1 cellular context compared by ENCODE assay signal in the genomic region with DNA sequence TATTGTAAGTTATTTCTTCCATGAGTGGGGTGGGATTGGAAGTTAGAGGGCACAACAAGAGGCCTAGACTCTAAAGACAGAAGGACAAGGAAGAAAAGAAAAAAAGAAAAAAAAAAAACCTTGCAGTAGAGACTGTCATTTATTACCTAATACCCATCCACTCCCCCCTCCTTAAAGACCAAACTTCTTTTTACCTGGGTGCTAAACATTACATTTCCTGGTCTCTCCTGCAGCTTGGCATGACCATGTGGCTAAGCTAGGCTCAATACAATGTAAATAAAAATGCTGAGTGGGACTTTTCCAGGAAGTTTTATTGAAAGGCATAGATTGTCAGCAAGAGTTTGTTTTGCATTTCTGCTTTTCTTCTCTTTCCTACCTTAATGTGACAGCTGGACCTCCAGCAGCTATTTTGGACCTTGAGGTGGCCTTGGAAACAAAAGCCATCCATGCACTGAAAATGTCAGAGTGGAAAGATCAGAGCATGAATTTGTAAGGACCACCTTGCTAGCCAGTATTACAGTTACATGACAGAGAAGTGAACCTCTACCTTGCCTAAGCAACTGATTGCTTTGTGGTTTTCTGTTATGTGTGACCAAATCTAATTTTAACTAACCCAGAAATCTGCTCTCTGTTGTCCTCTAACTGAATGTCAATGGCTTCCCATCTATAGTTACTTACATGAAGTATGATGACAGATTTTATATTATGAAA.
TF ChIP-seq lines count a peak whose summit lies in the region.

No MANE protein-coding gene starts in this region.

TF ChIP-seq in GM23338, 12 proteins besides CTCF, POLR2A, EP300 and RAD21 (continued from another document):
- TF ChIP-seq, protein P1, sequence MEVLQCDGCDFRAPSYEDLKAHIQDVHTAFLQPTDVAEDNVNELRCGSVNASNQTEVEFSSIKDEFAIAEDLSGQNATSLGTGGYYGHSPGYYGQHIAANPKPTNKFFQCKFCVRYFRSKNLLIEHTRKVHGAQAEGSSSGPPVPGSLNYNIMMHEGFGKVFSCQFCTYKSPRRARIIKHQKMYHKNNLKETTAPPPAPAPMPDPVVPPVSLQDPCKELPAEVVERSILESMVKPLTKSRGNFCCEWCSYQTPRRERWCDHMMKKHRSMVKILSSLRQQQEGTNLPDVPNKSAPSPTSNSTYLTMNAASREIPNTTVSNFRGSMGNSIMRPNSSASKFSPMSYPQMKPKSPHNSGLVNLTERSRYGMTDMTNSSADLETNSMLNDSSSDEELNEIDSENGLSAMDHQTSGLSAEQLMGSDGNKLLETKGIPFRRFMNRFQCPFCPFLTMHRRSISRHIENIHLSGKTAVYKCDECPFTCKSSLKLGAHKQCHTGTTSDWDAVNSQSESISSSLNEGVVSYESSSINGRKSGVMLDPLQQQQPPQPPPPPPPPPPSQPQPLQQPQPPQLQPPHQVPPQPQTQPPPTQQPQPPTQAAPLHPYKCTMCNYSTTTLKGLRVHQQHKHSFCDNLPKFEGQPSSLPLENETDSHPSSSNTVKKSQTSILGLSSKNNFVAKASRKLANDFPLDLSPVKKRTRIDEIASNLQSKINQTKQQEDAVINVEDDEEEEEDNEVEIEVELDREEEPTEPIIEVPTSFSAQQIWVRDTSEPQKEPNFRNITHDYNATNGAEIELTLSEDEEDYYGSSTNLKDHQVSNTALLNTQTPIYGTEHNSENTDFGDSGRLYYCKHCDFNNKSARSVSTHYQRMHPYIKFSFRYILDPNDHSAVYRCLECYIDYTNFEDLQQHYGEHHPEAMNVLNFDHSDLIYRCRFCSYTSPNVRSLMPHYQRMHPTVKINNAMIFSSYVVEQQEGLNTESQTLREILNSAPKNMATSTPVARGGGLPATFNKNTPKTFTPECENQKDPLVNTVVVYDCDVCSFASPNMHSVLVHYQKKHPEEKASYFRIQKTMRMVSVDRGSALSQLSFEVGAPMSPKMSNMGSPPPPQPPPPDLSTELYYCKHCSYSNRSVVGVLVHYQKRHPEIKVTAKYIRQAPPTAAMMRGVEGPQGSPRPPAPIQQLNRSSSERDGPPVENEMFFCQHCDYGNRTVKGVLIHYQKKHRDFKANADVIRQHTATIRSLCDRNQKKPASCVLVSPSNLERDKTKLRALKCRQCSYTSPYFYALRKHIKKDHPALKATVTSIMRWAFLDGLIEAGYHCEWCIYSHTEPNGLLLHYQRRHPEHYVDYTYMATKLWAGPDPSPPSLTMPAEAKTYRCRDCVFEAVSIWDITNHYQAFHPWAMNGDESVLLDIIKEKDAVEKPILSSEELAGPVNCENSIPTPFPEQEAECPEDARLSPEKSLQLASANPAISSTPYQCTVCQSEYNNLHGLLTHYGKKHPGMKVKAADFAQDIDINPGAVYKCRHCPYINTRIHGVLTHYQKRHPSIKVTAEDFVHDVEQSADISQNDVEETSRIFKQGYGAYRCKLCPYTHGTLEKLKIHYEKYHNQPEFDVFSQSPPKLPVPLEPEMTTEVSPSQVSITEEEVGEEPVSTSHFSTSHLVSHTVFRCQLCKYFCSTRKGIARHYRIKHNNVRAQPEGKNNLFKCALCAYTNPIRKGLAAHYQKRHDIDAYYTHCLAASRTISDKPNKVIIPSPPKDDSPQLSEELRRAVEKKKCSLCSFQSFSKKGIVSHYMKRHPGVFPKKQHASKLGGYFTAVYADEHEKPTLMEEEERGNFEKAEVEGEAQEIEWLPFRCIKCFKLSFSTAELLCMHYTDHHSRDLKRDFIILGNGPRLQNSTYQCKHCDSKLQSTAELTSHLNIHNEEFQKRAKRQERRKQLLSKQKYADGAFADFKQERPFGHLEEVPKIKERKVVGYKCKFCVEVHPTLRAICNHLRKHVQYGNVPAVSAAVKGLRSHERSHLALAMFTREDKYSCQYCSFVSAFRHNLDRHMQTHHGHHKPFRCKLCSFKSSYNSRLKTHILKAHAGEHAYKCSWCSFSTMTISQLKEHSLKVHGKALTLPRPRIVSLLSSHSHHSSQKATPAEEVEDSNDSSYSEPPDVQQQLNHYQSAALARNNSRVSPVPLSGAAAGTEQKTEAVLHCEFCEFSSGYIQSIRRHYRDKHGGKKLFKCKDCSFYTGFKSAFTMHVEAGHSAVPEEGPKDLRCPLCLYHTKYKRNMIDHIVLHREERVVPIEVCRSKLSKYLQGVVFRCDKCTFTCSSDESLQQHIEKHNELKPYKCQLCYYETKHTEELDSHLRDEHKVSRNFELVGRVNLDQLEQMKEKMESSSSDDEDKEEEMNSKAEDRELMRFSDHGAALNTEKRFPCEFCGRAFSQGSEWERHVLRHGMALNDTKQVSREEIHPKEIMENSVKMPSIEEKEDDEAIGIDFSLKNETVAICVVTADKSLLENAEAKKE (CRISPR knock-in tag; IDR thresholded peaks at IDR 0.05), result no peak
- TF ChIP-seq EZH2 (IDR thresholded peaks at IDR 0.05; ENCODE audit: low read depth, unreplicated experiment) (no peak), POLR2AphosphoS5 (IDR thresholded peaks at IDR 0.05; ENCODE audit: low read depth) (no peak)
- TF ChIP-seq, protein P2, sequence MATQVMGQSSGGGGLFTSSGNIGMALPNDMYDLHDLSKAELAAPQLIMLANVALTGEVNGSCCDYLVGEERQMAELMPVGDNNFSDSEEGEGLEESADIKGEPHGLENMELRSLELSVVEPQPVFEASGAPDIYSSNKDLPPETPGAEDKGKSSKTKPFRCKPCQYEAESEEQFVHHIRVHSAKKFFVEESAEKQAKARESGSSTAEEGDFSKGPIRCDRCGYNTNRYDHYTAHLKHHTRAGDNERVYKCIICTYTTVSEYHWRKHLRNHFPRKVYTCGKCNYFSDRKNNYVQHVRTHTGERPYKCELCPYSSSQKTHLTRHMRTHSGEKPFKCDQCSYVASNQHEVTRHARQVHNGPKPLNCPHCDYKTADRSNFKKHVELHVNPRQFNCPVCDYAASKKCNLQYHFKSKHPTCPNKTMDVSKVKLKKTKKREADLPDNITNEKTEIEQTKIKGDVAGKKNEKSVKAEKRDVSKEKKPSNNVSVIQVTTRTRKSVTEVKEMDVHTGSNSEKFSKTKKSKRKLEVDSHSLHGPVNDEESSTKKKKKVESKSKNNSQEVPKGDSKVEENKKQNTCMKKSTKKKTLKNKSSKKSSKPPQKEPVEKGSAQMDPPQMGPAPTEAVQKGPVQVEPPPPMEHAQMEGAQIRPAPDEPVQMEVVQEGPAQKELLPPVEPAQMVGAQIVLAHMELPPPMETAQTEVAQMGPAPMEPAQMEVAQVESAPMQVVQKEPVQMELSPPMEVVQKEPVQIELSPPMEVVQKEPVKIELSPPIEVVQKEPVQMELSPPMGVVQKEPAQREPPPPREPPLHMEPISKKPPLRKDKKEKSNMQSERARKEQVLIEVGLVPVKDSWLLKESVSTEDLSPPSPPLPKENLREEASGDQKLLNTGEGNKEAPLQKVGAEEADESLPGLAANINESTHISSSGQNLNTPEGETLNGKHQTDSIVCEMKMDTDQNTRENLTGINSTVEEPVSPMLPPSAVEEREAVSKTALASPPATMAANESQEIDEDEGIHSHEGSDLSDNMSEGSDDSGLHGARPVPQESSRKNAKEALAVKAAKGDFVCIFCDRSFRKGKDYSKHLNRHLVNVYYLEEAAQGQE (IDR thresholded peaks at IDR 0.05; ENCODE audit: unreplicated experiment), result no peak
- TF ChIP-seq, protein P3, sequence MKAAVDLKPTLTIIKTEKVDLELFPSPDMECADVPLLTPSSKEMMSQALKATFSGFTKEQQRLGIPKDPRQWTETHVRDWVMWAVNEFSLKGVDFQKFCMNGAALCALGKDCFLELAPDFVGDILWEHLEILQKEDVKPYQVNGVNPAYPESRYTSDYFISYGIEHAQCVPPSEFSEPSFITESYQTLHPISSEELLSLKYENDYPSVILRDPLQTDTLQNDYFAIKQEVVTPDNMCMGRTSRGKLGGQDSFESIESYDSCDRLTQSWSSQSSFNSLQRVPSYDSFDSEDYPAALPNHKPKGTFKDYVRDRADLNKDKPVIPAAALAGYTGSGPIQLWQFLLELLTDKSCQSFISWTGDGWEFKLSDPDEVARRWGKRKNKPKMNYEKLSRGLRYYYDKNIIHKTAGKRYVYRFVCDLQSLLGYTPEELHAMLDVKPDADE (IDR thresholded peaks at IDR 0.05), result no peak
